28 cellular contexts compared by ENCODE assay signal in genomic region chr2:604385-604784, GRCh38.
"Had no signal": no experiment of that assay in that cellular context is flagged by ENCODE, and none has a peak within 500 bp of the region (broad histone marks: within the 10 kb centered on the region; RNA-seq: fewer than 3 reads in every experiment).

No MANE protein-coding gene starts in this region.

- H3K9ac ChIP-seq: parathyroid adenoma had no signal

- H3K27ac ChIP-seq: brain microvascular endothelial cell, parathyroid adenoma, psoas muscle, tibial nerve, VCaP had no signal

- H3K4me3 ChIP-seq: psoas muscle, smooth muscle cell, tibial nerve had no signal

- DNase-seq: activated CD4-positive, alpha-beta T cell treated with anti-CD3 and anti-CD28 coated beads for 4 hours; activated CD4-positive, alpha-beta T cell treated with anti-CD3 and anti-CD28 coated beads, Interleukin-2, amount 50 U/mL, for 48 hours; activated naive CD4-positive, alpha-beta T cell treated with Interleukin-2 at 50 U/mL for 16 hours; activated naive CD8-positive, alpha-beta T cell treated with anti-CD3 and anti-CD28 coated beads for 36 hours; activated T-cell treated with anti-CD3 and anti-CD28 coated beads for 4 hours; activated T-cell treated with anti-CD3 and anti-CD28 coated beads, Interleukin-2, amount 50 U/mL, for 72 hours; amniotic stem cell; brain microvascular endothelial cell; cortex of kidney; effector memory CD8-positive, alpha-beta T cell; hippocampal formation; kidney; left colon; mammary epithelial cell; naive B cell; nephron progenitor cell; nucleus accumbens; psoas muscle; stimulated activated CD4-positive, alpha-beta T cell treated with anti-CD3 and anti-CD28 coated beads, Interleukin-1b, Interleukin-23, amount 100 ng/mL, for 48 hours; stimulated activated CD4-positive, alpha-beta T cell treated with anti-CD3 and anti-CD28 coated beads, Interleukin-4, amount 100 ng/mL, for 4 hours; stimulated activated naive B cell treated with anti-CD40 and anti-IgM and Interleukin-4, amounts not matched to agents 10 μg/mL and 1 μg/mL and 100 μg/mL, for 72 hours had no signal

- H3K4me1 ChIP-seq: parathyroid adenoma, psoas muscle, tibial nerve had no signal

- H3K79me2 ChIP-seq: parathyroid adenoma had no signal

- H3K9me3 ChIP-seq: psoas muscle, tibial nerve had no signal

- FAIRE-seq: astrocyte, endothelial cell of umbilical vein, kidney, TTC549 had no signal

- ATAC-seq: activated T-cell treated with anti-CD3 and anti-CD28 coated beads, Interleukin-2, amount 50 U/mL, for 72 hours; effector memory CD8-positive, alpha-beta T cell; left colon; psoas muscle; stimulated activated naive B cell treated with anti-CD40 and anti-IgM and Interleukin-4, amounts not matched to agents 10 μg/mL and 1 μg/mL and 100 μg/mL, for 72 hours had no signal

- H3K4me2 ChIP-seq: smooth muscle cell had no signal

- H3K27me3 ChIP-seq: brain microvascular endothelial cell, tibial nerve had no signal

- H2AFZ ChIP-seq: parathyroid adenoma had no signal

- H3K36me3 ChIP-seq: brain microvascular endothelial cell, tibial nerve had no signal
